ENCODE assay signal across 1 cellular context in the genomic region with DNA sequence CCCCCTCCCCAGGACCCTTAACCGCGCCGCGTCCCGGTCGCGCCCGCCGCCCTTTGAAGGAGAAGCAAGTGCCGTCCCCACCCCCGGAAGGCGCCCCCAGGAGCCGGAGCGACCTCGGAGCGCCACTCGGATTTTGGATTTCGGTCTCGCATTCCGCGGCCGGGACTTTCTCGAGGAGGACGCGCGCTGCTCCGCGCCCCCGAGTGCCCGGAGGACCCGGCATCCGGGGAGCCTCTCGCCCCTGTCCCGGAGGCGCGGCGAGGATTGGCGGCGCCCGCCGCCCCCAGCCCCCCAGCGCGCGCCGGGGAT.
TF ChIP-seq lines count a peak whose summit lies in the region.

No MANE protein-coding gene starts in this region.

TF ChIP-seq in HepG2, 621 proteins besides CTCF, POLR2A, EP300 and RAD21:
- TF ChIP-seq ZNF546 (CRISPR knock-in tag; conservative IDR thresholded peaks at IDR 0.05): no peak
- TF ChIP-seq ZNF383 (CRISPR knock-in tag; IDR thresholded peaks at IDR 0.05; ENCODE audit: borderline replicate concordance): no peak
- peak; percentile 53 for TF ChIP-seq ASH2L (IDR thresholded peaks at IDR 0.05; ENCODE audit: insufficient read length, low read depth, low read length)
- no peak for TF ChIP-seq ZNF850 (CRISPR knock-in tag; conservative IDR thresholded peaks at IDR 0.05)
- no peak for TF ChIP-seq BHLHE40 (IDR thresholded peaks at IDR 0.05; ENCODE audit: low read length)
- TF ChIP-seq NCOA1 (CRISPR knock-in tag; IDR thresholded peaks at IDR 0.05): no peak
- TF ChIP-seq RBM39 (IDR thresholded peaks at IDR 0.05; ENCODE audit: low read depth, low read length, poor library complexity, severe bottlenecking): peak; percentile 9
- TF ChIP-seq, protein P1, sequence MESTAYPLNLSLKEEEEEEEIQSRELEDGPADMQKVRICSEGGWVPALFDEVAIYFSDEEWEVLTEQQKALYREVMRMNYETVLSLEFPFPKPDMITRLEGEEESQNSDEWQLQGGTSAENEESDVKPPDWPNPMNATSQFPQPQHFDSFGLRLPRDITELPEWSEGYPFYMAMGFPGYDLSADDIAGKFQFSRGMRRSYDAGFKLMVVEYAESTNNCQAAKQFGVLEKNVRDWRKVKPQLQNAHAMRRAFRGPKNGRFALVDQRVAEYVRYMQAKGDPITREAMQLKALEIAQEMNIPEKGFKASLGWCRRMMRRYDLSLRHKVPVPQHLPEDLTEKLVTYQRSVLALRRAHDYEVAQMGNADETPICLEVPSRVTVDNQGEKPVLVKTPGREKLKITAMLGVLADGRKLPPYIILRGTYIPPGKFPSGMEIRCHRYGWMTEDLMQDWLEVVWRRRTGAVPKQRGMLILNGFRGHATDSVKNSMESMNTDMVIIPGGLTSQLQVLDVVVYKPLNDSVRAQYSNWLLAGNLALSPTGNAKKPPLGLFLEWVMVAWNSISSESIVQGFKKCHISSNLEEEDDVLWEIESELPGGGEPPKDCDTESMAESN (CRISPR knock-in tag; conservative IDR thresholded peaks at IDR 0.05): no peak
- no peak for TF ChIP-seq ZSCAN21 (CRISPR knock-in tag; IDR thresholded peaks at IDR 0.05; ENCODE audit: borderline replicate concordance)
- 0 out of 2 replicates have a peak, but pooled peaks have one; percentile 7 for TF ChIP-seq BCL6 (CRISPR knock-in tag; IDR thresholded peaks at IDR 0.05)
- TF ChIP-seq POLR2AphosphoS2 (IDR thresholded peaks at IDR 0.05; ENCODE audit: low read depth, low read length): no peak
- no peak for TF ChIP-seq ZNF629 (CRISPR knock-in tag; conservative IDR thresholded peaks at IDR 0.05)
- TF ChIP-seq, protein P2, sequence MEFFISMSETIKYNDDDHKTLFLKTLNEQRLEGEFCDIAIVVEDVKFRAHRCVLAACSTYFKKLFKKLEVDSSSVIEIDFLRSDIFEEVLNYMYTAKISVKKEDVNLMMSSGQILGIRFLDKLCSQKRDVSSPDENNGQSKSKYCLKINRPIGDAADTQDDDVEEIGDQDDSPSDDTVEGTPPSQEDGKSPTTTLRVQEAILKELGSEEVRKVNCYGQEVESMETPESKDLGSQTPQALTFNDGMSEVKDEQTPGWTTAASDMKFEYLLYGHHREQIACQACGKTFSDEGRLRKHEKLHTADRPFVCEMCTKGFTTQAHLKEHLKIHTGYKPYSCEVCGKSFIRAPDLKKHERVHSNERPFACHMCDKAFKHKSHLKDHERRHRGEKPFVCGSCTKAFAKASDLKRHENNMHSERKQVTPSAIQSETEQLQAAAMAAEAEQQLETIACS (CRISPR knock-in tag; IDR thresholded peaks at IDR 0.05): 0 out of 2 replicates have a peak, but pooled peaks have one; percentile 7
- no peak for TF ChIP-seq NFE2 (CRISPR knock-in tag; IDR thresholded peaks at IDR 0.05)
- TF ChIP-seq ZNF788 (CRISPR knock-in tag; IDR thresholded peaks at IDR 0.05; ENCODE audit: borderline replicate concordance): peak; percentile 44; the same call in 1 of the 2 replicates
- no peak for TF ChIP-seq TP53 (CRISPR knock-in tag; conservative IDR thresholded peaks at IDR 0.05)
- TF ChIP-seq ZSCAN30 (CRISPR knock-in tag; IDR thresholded peaks at IDR 0.05): peak; percentile 60; the same call in 1 of the 2 replicates
- TF ChIP-seq SKI (IDR thresholded peaks at IDR 0.05; ENCODE audit: partially characterized antibody): peak; percentile 35
- peak; percentile 29 for TF ChIP-seq PTBP1 (IDR thresholded peaks at IDR 0.05; ENCODE audit: low read depth, low read length, poor library complexity, severe bottlenecking)
- TF ChIP-seq, protein P3, sequence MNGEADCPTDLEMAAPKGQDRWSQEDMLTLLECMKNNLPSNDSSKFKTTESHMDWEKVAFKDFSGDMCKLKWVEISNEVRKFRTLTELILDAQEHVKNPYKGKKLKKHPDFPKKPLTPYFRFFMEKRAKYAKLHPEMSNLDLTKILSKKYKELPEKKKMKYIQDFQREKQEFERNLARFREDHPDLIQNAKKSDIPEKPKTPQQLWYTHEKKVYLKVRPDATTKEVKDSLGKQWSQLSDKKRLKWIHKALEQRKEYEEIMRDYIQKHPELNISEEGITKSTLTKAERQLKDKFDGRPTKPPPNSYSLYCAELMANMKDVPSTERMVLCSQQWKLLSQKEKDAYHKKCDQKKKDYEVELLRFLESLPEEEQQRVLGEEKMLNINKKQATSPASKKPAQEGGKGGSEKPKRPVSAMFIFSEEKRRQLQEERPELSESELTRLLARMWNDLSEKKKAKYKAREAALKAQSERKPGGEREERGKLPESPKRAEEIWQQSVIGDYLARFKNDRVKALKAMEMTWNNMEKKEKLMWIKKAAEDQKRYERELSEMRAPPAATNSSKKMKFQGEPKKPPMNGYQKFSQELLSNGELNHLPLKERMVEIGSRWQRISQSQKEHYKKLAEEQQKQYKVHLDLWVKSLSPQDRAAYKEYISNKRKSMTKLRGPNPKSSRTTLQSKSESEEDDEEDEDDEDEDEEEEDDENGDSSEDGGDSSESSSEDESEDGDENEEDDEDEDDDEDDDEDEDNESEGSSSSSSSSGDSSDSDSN (CRISPR knock-in tag; IDR thresholded peaks at IDR 0.05): no peak
- no peak for TF ChIP-seq HNRNPK (IDR thresholded peaks at IDR 0.05; ENCODE audit: low read depth, low read length, poor library complexity, severe bottlenecking)
- TF ChIP-seq RBM22 (optimal IDR thresholded peaks at IDR 0.05; ENCODE audit: low read length): peak; percentile 52
- 0 out of 2 replicates have a peak, but pooled peaks have one; percentile 14 for TF ChIP-seq ZMAT3 (CRISPR knock-in tag; conservative IDR thresholded peaks at IDR 0.05)
- peak; percentile 6; the same call in 1 of the 2 replicates for TF ChIP-seq NCOR1 (IDR thresholded peaks at IDR 0.05; ENCODE audit: borderline replicate concordance, low read length)
- TF ChIP-seq, protein P4, sequence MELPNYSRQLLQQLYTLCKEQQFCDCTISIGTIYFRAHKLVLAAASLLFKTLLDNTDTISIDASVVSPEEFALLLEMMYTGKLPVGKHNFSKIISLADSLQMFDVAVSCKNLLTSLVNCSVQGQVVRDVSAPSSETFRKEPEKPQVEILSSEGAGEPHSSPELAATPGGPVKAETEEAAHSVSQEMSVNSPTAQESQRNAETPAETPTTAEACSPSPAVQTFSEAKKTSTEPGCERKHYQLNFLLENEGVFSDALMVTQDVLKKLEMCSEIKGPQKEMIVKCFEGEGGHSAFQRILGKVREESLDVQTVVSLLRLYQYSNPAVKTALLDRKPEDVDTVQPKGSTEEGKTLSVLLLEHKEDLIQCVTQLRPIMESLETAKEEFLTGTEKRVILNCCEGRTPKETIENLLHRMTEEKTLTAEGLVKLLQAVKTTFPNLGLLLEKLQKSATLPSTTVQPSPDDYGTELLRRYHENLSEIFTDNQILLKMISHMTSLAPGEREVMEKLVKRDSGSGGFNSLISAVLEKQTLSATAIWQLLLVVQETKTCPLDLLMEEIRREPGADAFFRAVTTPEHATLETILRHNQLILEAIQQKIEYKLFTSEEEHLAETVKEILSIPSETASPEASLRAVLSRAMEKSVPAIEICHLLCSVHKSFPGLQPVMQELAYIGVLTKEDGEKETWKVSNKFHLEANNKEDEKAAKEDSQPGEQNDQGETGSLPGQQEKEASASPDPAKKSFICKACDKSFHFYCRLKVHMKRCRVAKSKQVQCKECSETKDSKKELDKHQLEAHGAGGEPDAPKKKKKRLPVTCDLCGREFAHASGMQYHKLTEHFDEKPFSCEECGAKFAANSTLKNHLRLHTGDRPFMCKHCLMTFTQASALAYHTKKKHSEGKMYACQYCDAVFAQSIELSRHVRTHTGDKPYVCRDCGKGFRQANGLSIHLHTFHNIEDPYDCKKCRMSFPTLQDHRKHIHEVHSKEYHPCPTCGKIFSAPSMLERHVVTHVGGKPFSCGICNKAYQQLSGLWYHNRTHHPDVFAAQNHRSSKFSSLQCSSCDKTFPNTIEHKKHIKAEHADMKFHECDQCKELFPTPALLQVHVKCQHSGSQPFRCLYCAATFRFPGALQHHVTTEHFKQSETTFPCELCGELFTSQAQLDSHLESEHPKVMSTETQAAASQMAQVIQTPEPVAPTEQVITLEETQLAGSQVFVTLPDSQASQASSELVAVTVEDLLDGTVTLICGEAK (IDR thresholded peaks at IDR 0.05): no peak
- TF ChIP-seq, protein P4 (CRISPR knock-in tag; IDR thresholded peaks at IDR 0.05): no peak
- no peak for TF ChIP-seq ZBTB20 (CRISPR knock-in tag; IDR thresholded peaks at IDR 0.05; ENCODE audit: borderline replicate concordance, low read depth)
- no peak for TF ChIP-seq ZNF260 (CRISPR knock-in tag; IDR thresholded peaks at IDR 0.05; ENCODE audit: borderline replicate concordance, low read depth)
- no peak for TF ChIP-seq SATB2 (CRISPR knock-in tag; IDR thresholded peaks at IDR 0.05)
- TF ChIP-seq DMAP1 (CRISPR knock-in tag; IDR thresholded peaks at IDR 0.05): no peak
- TF ChIP-seq AGO2 (optimal IDR thresholded peaks at IDR 0.05; ENCODE audit: low read depth, low read length): peak; percentile 98
- no peak for TF ChIP-seq ZNF549 (CRISPR knock-in tag; IDR thresholded peaks at IDR 0.05)
- TF ChIP-seq, protein P5, sequence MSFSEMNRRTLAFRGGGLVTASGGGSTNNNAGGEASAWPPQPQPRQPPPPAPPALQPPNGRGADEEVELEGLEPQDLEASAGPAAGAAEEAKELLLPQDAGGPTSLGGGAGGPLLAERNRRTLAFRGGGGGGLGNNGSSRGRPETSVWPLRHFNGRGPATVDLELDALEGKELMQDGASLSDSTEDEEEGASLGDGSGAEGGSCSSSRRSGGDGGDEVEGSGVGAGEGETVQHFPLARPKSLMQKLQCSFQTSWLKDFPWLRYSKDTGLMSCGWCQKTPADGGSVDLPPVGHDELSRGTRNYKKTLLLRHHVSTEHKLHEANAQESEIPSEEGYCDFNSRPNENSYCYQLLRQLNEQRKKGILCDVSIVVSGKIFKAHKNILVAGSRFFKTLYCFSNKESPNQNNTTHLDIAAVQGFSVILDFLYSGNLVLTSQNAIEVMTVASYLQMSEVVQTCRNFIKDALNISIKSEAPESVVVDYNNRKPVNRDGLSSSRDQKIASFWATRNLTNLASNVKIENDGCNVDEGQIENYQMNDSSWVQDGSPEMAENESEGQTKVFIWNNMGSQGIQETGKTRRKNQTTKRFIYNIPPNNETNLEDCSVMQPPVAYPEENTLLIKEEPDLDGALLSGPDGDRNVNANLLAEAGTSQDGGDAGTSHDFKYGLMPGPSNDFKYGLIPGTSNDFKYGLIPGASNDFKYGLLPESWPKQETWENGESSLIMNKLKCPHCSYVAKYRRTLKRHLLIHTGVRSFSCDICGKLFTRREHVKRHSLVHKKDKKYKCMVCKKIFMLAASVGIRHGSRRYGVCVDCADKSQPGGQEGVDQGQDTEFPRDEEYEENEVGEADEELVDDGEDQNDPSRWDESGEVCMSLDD (CRISPR knock-in tag; IDR thresholded peaks at IDR 0.05; ENCODE audit: borderline replicate concordance): 0 out of 2 replicates have a peak, but pooled peaks have one; percentile 0
- TF ChIP-seq GTF3A (CRISPR knock-in tag; conservative IDR thresholded peaks at IDR 0.05): no peak
- TF ChIP-seq TAF15 (IDR thresholded peaks at IDR 0.05; ENCODE audit: low read depth, low read length, poor library complexity, severe bottlenecking): no peak
- no peak for TF ChIP-seq SETDB1 (CRISPR knock-in tag; IDR thresholded peaks at IDR 0.05; ENCODE audit: borderline replicate concordance)
- TF ChIP-seq ZNF816 (CRISPR knock-in tag; IDR thresholded peaks at IDR 0.05; ENCODE audit: borderline replicate concordance): no peak
